ENCODE assay signal across 16 cellular contexts in genomic region chr10:51224610-51225230, GRCh38.
DNase-seq lines count a peak whose midpoint lies in the region; ATAC-seq, FAIRE-seq and TF ChIP-seq lines count a peak whose summit lies in the region.
"Had no signal": no experiment of that assay in that cellular context is flagged by ENCODE, and none has a peak within 500 bp of the region (broad histone marks: within the 10 kb centered on the region; RNA-seq: fewer than 3 reads in every experiment).

No MANE protein-coding gene starts in this region.

- no peak for TF ChIP-seq CTCF in nephron (IDR thresholded peaks at IDR 0.05; ENCODE audit: unreplicated experiment in 3 of 3)
- no peak for TF ChIP-seq CTCF in kidney (IDR thresholded peaks at IDR 0.05; ENCODE audit: borderline replicate concordance, extremely low read depth, insufficient read depth)

- H3K27ac Mint-ChIP-seq in nephron = peak overlapping the region; percentile 37 to 76 (median 65)
- H3K27ac Mint-ChIP-seq: activated naive CD8-positive, alpha-beta T cell treated with anti-CD3 and anti-CD28 coated beads, Interleukin-2, amount 10 ng/mL, durations not matched to agents 7 days and 5 days; WTC11 had no signal

- no peak overlapping the region for H3K4me3 ChIP-seq in kidney (ENCODE audit: low read length in 2 of 2)

- ATAC-seq in GM18520 (IDR thresholded peaks at IDR 0.05; ENCODE audit: unreplicated experiment) = no peak
- ATAC-seq in GM21367 (IDR thresholded peaks at IDR 0.05; ENCODE audit: unreplicated experiment) = no peak
- ATAC-seq: WTC11 had no signal

- H3K27me3 Mint-ChIP-seq in nephron (ENCODE audit: low read depth) = no peaks in the 10 kb centered on the region
- H3K27me3 Mint-ChIP-seq: activated naive CD8-positive, alpha-beta T cell treated with anti-CD3 and anti-CD28 coated beads, Interleukin-2, amount 10 ng/mL, durations not matched to agents 7 days and 5 days had no signal

- no peak overlapping the region for H3K27ac ChIP-seq in kidney (ENCODE audit: low read depth in 2 of 2, low read length in 2 of 2)
- H3K27ac ChIP-seq: C4-2B, neutrophil had no signal

- no peak for FAIRE-seq in kidney (lab: Jason Lieb, UNC)

- no peaks in the 10 kb centered on the region for H3K36me3 ChIP-seq in kidney (ENCODE audit: control insufficient read depth in 1 of 2, insufficient read depth in 2 of 2, low read length in 2 of 2)
- H3K36me3 ChIP-seq: neutrophil had no signal

- peaks cover 34% of the 10 kb centered on the region for H3K4me1 Mint-ChIP-seq in nephron
- H3K4me1 Mint-ChIP-seq: activated naive CD8-positive, alpha-beta T cell treated with anti-CD3 and anti-CD28 coated beads, Interleukin-2, amount 10 ng/mL, durations not matched to agents 7 days and 5 days had no signal

- intact Hi-C loops in kidney (cut with DNase I) = no loop called here

- peak; percentile 51 for DNase-seq in AG08395 (ENCODE audit: low spot score)
- peak; percentile 65 for DNase-seq in HS-5 (ENCODE audit: low read depth)
- peak; percentile 21 for DNase-seq in brain pericyte (ENCODE audit: low read depth, low spot score)
- no peak for DNase-seq in stimulated activated CD4-positive, alpha-beta T cell treated with anti-CD3 and anti-CD28 coated beads, Interleukin-15, amount 100 ng/mL, for 24 hours
- DNase-seq in kidney = no peak
- DNase-seq: activated naive CD8-positive, alpha-beta T cell treated with anti-CD3 and anti-CD28 coated beads, Interleukin-2, amount 10 ng/mL, durations not matched to agents 7 days and 5 days; dermis blood vessel endothelial cell; GF-D8; NCI-H187 treated with DMSO at 0.1 percent for 48 hours; stimulated activated CD8-positive, alpha-beta memory T cell treated with anti-CD3 and anti-CD28 coated beads, Interleukin-4, amount 100 ng/mL, for 48 hours had no signal

- H3K4me3 Mint-ChIP-seq in nephron = no peak overlapping the region
- H3K4me3 Mint-ChIP-seq: activated naive CD8-positive, alpha-beta T cell treated with anti-CD3 and anti-CD28 coated beads, Interleukin-2, amount 10 ng/mL, durations not matched to agents 7 days and 5 days; WTC11 had no signal

- no peak overlapping the region for H3K9ac ChIP-seq in kidney (ENCODE audit: low read length in 2 of 2)

- peaks cover 3% of the 10 kb centered on the region in 2 donors for H3K4me1 ChIP-seq in kidney (ENCODE audit: control insufficient read depth in 1 of 2, insufficient read depth in 1 of 2, low read depth in 1 of 2, low read length in 2 of 2)

- H3K9me3 Mint-ChIP-seq in nephron = no peaks in the 10 kb centered on the region
- H3K9me3 Mint-ChIP-seq: activated naive CD8-positive, alpha-beta T cell treated with anti-CD3 and anti-CD28 coated beads, Interleukin-2, amount 10 ng/mL, durations not matched to agents 7 days and 5 days; WTC11 had no signal

- no peaks in the 10 kb centered on the region for H3K9me3 ChIP-seq in kidney (ENCODE audit: control insufficient read depth in 1 of 2, low read length in 2 of 2)
- H3K9me3 ChIP-seq: neutrophil had no signal

- H3K36me3 Mint-ChIP-seq in nephron (ENCODE audit: low read depth) = no peaks in the 10 kb centered on the region
- H3K36me3 Mint-ChIP-seq: activated naive CD8-positive, alpha-beta T cell treated with anti-CD3 and anti-CD28 coated beads, Interleukin-2, amount 10 ng/mL, durations not matched to agents 7 days and 5 days; WTC11 had no signal

Comparison
In these comparisons a context has a peak if more than half of its experiments do, and no peak if none do; other contexts are left out.
1. DNase-seq: peak in AG08395 (single experiment), HS-5 (single experiment) and brain pericyte (single experiment); none in stimulated activated CD4-positive, alpha-beta T cell treated with anti-CD3 and anti-CD28 coated beads, Interleukin-15, amount 100 ng/mL, for 24 hours (single experiment) and kidney (single experiment).